10 cellular contexts compared by ENCODE assay signal in the genomic region with DNA sequence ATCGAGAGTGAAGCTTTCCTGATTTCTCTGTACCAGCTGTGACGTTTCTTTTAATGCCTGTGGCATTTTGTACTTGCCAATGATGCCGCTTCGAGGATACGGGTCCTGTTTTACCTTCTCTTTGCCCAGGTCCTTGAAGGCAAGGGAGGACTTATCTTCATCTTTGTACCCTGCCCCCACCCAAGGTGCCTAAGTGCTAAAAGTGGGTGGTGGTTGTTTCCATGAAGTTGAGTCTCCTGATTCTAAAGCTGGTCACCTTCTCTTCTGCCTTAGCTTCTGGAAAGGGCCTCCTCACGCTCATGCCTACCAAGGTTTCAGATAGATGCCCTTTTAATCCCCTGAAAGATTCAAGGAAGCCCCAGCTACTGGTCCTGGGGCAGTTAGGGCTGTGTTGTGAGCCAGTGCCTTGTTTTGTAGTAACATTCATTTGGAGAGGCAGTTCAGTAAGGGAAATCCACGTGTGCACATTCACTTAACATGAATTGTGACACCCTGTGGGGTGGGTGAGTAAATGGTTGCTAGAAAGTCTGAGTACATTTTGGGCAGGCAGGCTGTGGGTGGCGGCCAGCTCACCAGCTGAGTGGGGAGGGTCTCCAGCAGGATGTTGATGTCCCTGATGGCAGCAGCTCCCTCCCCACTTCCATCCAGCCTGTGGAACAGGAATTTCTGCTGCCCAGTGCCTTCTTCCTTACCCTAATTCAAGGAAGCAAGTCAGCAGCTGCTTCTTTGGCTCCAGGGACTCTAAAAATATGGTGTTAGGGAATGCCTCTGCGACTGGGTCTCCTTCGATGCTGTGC. TPM values are rescaled to one million over a fixed set of nuclear protein-coding genes. Genes with fewer than 3 reads are reported as not detected.
A peak's percentile ranks its signal among the peaks of the same experiment; 100 is the strongest.
DNase-seq lines count a peak whose midpoint lies in the region; ATAC-seq and TF ChIP-seq lines count a peak whose summit lies in the region.
"Had no signal": no experiment of that assay in that cellular context is flagged by ENCODE, and none has a peak within 500 bp of the region (broad histone marks: within the 10 kb centered on the region; RNA-seq: fewer than 3 reads in every experiment).

No MANE protein-coding gene starts in this region.

- H3K9me3 ChIP-seq in tibial nerve (peaks cover 0 to 4% (median 0%) of the 10 kb centered on the region in 4 donors), mesenchymal stem cell (ENCODE audit: control insufficient read depth, low read length) (peaks cover 8% of the 10 kb centered on the region)
- H3K9me3 ChIP-seq: BLaER1 treated with 17β-estradiol and CSF1 and Interleukin-3, amounts not matched to agents 10 nM and 100 nM had no signal

- no peaks in the 10 kb centered on the region for H3K9me3 Mint-ChIP-seq in activated naive CD8-positive, alpha-beta T cell treated with anti-CD3 and anti-CD28 coated beads, Interleukin-2, amount 10 ng/mL, durations not matched to agents 7 days and 5 days

- H3K4me1 ChIP-seq in tibial nerve (peaks cover 0 to 39% (median 15%) of the 10 kb centered on the region in 4 donors), mesenchymal stem cell (ENCODE audit: control insufficient read depth, insufficient read depth, low read depth, low read length) (peaks cover 10% of the 10 kb centered on the region)

- H3K27ac Mint-ChIP-seq in activated naive CD8-positive, alpha-beta T cell treated with anti-CD3 and anti-CD28 coated beads, Interleukin-2, amount 10 ng/mL, durations not matched to agents 7 days and 5 days = peak overlapping the region; percentile 92

- H3K4me2 ChIP-seq in mesenchymal stem cell (ENCODE audit: low read length, poor library complexity, severe bottlenecking) = no peak overlapping the region

- H3K4me1 Mint-ChIP-seq in activated naive CD8-positive, alpha-beta T cell treated with anti-CD3 and anti-CD28 coated beads, Interleukin-2, amount 10 ng/mL, durations not matched to agents 7 days and 5 days = peaks cover 69% of the 10 kb centered on the region

- no peak overlapping the region for H4K8ac ChIP-seq in mesenchymal stem cell (ENCODE audit: low read length)

- H4K91ac ChIP-seq in mesenchymal stem cell (ENCODE audit: low read length) = no peak overlapping the region

- 84 to 86% methylated on average over 10 of the region's 10 CpGs for WGBS in tibial nerve, 2 donors
- 86% methylated on average over 10 of the region's 10 CpGs for WGBS in mesenchymal stem cell

- peaks cover 0 to 2% of the 10 kb centered on the region in 2 donors for H3K27me3 ChIP-seq in tibial nerve
- H3K27me3 ChIP-seq in mesenchymal stem cell (ENCODE audit: control insufficient read depth in 1 of 2, insufficient read depth in 1 of 2, low read length in 2 of 2) = peaks cover 6 to 28% of the 10 kb centered on the region in 2 experiments
- H3K27me3 ChIP-seq: BLaER1 treated with 17β-estradiol and CSF1 and Interleukin-3, amounts not matched to agents 10 nM and 100 nM had no signal

- peaks cover 0 to 18% (median 0%) of the 10 kb centered on the region in 3 donors for H3K36me3 ChIP-seq in tibial nerve
- H3K36me3 ChIP-seq in mesenchymal stem cell (ENCODE audit: control insufficient read depth in 1 of 2, insufficient read depth in 2 of 2, low read depth in 1 of 2, low read length in 2 of 2) = peaks cover 15 to 20% of the 10 kb centered on the region in 2 experiments

- no peak for TF ChIP-seq EP300 in tibial nerve (IDR thresholded peaks at IDR 0.05)

- TF ChIP-seq CTCF in tibial nerve (IDR thresholded peaks at IDR 0.05) = no peak

- no peak overlapping the region for H3K14ac ChIP-seq in mesenchymal stem cell (ENCODE audit: low read length in 2 of 2)

- peaks cover 49% of the 10 kb centered on the region for H3K36me3 Mint-ChIP-seq in activated naive CD8-positive, alpha-beta T cell treated with anti-CD3 and anti-CD28 coated beads, Interleukin-2, amount 10 ng/mL, durations not matched to agents 7 days and 5 days

- peak overlapping the region in 1 of 2 experiments; percentile 66 for H3K4ac ChIP-seq in mesenchymal stem cell (ENCODE audit: low read depth in 1 of 2, low read length in 2 of 2)

- no peaks in the 10 kb centered on the region for H3K79me1 ChIP-seq in mesenchymal stem cell (replicated peaks; ENCODE audit: low read length, poor library complexity, severe bottlenecking)

- H2BK12ac ChIP-seq in mesenchymal stem cell (ENCODE audit: low read length in 2 of 2) = no peak overlapping the region

- H3K23ac ChIP-seq in mesenchymal stem cell (ENCODE audit: low read length in 2 of 2) = no peak overlapping the region

- H3K18ac ChIP-seq in mesenchymal stem cell (ENCODE audit: low read depth in 1 of 2, low read length in 2 of 2) = peak overlapping the region in 1 of 2 experiments; percentile 58

- peak; percentile 73 for DNase-seq in activated effector memory CD4-positive, alpha-beta T cell treated with anti-CD3 and anti-CD28 coated beads, Interleukin-2, amount 50 U/mL, for 16 hours
- no peak for DNase-seq in activated effector memory CD4-positive, alpha-beta T cell treated with Interleukin-2 at 50 U/mL for 16 hours
- DNase-seq in activated naive CD8-positive, alpha-beta T cell treated with anti-CD3 and anti-CD28 coated beads, Interleukin-2, amount 10 ng/mL, durations not matched to agents 7 days and 5 days = no peak
- DNase-seq in myocyte (ENCODE audit: low read depth) (peak; percentile 25), tibial nerve (ENCODE audit: low spot score in 2 of 2) (no peak), NCI-H1105 treated with DMSO at 0.1 percent for 48 hours (lab: John Stamatoyannopoulos, UW) (no peak), mesenchymal stem cell (no peak)
- DNase-seq: SHP77 had no signal

- H3K27me3 Mint-ChIP-seq in activated naive CD8-positive, alpha-beta T cell treated with anti-CD3 and anti-CD28 coated beads, Interleukin-2, amount 10 ng/mL, durations not matched to agents 7 days and 5 days = no peaks in the 10 kb centered on the region

- H2BK120ac ChIP-seq in mesenchymal stem cell (ENCODE audit: low read depth, low read length) = no peak overlapping the region

- H2BK15ac ChIP-seq in mesenchymal stem cell (ENCODE audit: low read depth, poor library complexity, severe bottlenecking) = no peak overlapping the region

- H3K4me3 ChIP-seq in tibial nerve = no peak overlapping the region
- H3K4me3 ChIP-seq in mesenchymal stem cell (ENCODE audit: insufficient read depth in 1 of 2, low read depth in 1 of 2, low read length in 2 of 2) = no peak overlapping the region
- H3K4me3 ChIP-seq: BLaER1 treated with 17β-estradiol and CSF1 and Interleukin-3, amounts not matched to agents 10 nM and 100 nM had no signal

- no peak for ATAC-seq in activated naive CD8-positive, alpha-beta T cell treated with anti-CD3 and anti-CD28 coated beads, Interleukin-2, amount 10 ng/mL, durations not matched to agents 7 days and 5 days (ENCODE audit: low read depth)
- no peak for ATAC-seq in GM19351 (IDR thresholded peaks at IDR 0.05; ENCODE audit: unreplicated experiment)

- no peak overlapping the region for H2BK5ac ChIP-seq in mesenchymal stem cell (ENCODE audit: low read depth, low read length, poor library complexity, severe bottlenecking)

- POLR2A ChIA-PET in activated naive CD8-positive, alpha-beta T cell treated with anti-CD3 and anti-CD28 coated beads, Interleukin-2, amount 10 ng/mL, durations not matched to agents 7 days and 5 days (lab: Charles Lee) = interaction anchor here (0.9 to 10.1 kb wide), 8 partner anchors 8 to 210 kb away, joined by 3 to 123 read pairs (median 6); a partner anchor contains a TSS

- no peak overlapping the region for H2AFZ ChIP-seq in mesenchymal stem cell (ENCODE audit: low read depth, low read length)

- no peak overlapping the region for H2AK5ac ChIP-seq in mesenchymal stem cell (ENCODE audit: low read length, severe bottlenecking)

- peak overlapping the region; percentile 79 for H3K4me3 Mint-ChIP-seq in activated naive CD8-positive, alpha-beta T cell treated with anti-CD3 and anti-CD28 coated beads, Interleukin-2, amount 10 ng/mL, durations not matched to agents 7 days and 5 days

- TF ChIP-seq POLR2A in tibial nerve (IDR thresholded peaks at IDR 0.05) = no peak

- H3K27ac ChIP-seq in tibial nerve = peak overlapping the region in 3 of 4 donors; percentile 15 to 65 (median 17)
- H3K27ac ChIP-seq in mesenchymal stem cell (ENCODE audit: low read length, poor library complexity, severe bottlenecking) = no peak overlapping the region

- H3K9ac ChIP-seq in mesenchymal stem cell (ENCODE audit: low read length) = no peak overlapping the region

RNA-seq across cellular contexts. Expression of a gene that starts 6.2 kb away (rescaled TPM):
- total RNA-seq in activated naive CD8-positive, alpha-beta T cell treated with anti-CD3 and anti-CD28 coated beads, Interleukin-2, amount 10 ng/mL, durations not matched to agents 7 days and 5 days = 100 to 1,000 TPM; 169 to 186 TPM
- 28.8 and 130 TPM in 2 replicates for total RNA-seq in myocyte
- 42.4 TPM for polyA plus RNA-seq in myocyte (2012)
- 10 to 100 TPM; 12.7 to 31.6 (median 21.5) TPM for total RNA-seq in tibial nerve
- 76.4 TPM for polyA plus RNA-seq in mesenchymal stem cell (2013, experiment 1 of 2)
- polyA plus RNA-seq in mesenchymal stem cell (2013, experiment 2 of 2) = 77.4 TPM

Comparison
In these comparisons a context has a peak if more than half of its experiments do, and no peak if none do; other contexts are left out.
1. DNase-seq: peak in activated effector memory CD4-positive, alpha-beta T cell treated with anti-CD3 and anti-CD28 coated beads, Interleukin-2, amount 50 U/mL, for 16 hours (single experiment) and myocyte (single experiment); none in activated effector memory CD4-positive, alpha-beta T cell treated with Interleukin-2 at 50 U/mL for 16 hours (single experiment), activated naive CD8-positive, alpha-beta T cell treated with anti-CD3 and anti-CD28 coated beads, Interleukin-2, amount 10 ng/mL, durations not matched to agents 7 days and 5 days (single experiment), tibial nerve (0 of 2), NCI-H1105 treated with DMSO at 0.1 percent for 48 hours (single experiment) and mesenchymal stem cell (single experiment).